Comparison of ENCODE assay signal across 8 cellular contexts in the genomic region with DNA sequence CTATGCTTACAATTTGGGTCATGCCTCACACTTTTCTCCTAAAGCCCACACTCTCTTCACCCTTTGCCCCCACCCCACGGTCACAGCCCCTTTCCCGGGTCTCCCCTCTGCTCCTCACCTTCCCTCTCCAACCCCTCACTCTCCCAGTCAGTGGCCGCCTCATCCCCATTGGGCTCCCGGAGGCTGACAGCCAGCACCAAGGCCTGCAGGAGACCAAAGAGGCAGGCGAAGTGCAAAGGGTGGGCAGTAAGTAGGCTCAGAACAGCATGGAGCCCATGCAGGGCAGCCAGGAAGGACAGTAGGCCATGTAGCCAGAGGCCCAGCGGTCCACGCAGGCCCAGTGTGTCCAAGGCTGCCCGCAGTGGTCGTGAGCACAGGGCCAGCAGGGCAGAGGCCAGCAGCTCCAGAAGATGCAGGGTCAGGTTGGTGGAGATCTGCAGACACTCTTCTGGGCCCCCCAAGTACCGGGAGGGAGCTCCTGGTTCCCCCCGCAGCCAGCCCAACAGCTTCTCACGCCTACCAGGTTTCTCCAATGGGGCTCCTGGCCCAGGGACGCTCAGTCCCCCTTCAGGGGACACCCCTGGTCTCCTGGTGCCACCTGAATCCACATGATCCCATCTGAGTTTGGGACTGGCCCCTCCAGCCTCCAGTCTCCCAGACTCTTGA. TPM values are rescaled to one million over a fixed set of nuclear protein-coding genes. Genes with fewer than 3 reads are reported as not detected.
DNase-seq lines count a peak whose midpoint lies in the region; ATAC-seq and TF ChIP-seq lines count a peak whose summit lies in the region.

No MANE protein-coding gene starts in this region.

- H3K27me3 ChIP-seq in SJSA1 (replicated peaks) (no peaks in the 10 kb centered on the region), fibroblast of lung (ENCODE audit: control insufficient read depth, insufficient read depth, low read length) (no peaks in the 10 kb centered on the region), rectal smooth muscle tissue (ENCODE audit: control insufficient read depth, insufficient read depth, low read length) (no peaks in the 10 kb centered on the region)

- peak overlapping the region; percentile 100 for H3K4me2 ChIP-seq in fibroblast of lung (ENCODE audit: extremely low read depth, insufficient read depth, low read length)

- H3K9ac ChIP-seq in fibroblast of lung (ENCODE audit: insufficient read depth, low read length) (peak overlapping the region; percentile 24), rectal smooth muscle tissue (ENCODE audit: low read length) (no peak overlapping the region)

- peaks cover 36% of the 10 kb centered on the region for H3K36me3 ChIP-seq in SJSA1
- H3K36me3 ChIP-seq in fibroblast of lung (ENCODE audit: control insufficient read depth, insufficient read depth, low read length) = peaks cover 5% of the 10 kb centered on the region
- peaks cover 8% of the 10 kb centered on the region for H3K36me3 ChIP-seq in rectal smooth muscle tissue (ENCODE audit: control insufficient read depth, insufficient read depth, low read length)

- no peak for TF ChIP-seq CTCF in fibroblast of lung (conservative IDR thresholded peaks at IDR 0.05 in 1 of 2, IDR thresholded peaks at IDR 0.05 in 1 of 2; ENCODE audit: low read depth in 1 of 2, low read length in 2 of 2)

- H3K79me2 ChIP-seq in fibroblast of lung (ENCODE audit: control insufficient read depth, insufficient read depth, low read length) = peaks cover 43% of the 10 kb centered on the region

- H3K27ac ChIP-seq in SJSA1 (no peak overlapping the region), fibroblast of lung (ENCODE audit: insufficient read depth, low read length) (no peak overlapping the region), rectal smooth muscle tissue (ENCODE audit: low read depth, low read length) (peak overlapping the region; percentile 89)

- no peak overlapping the region for H2AFZ ChIP-seq in fibroblast of lung (ENCODE audit: low read length)

- H3K9me3 ChIP-seq in SJSA1 (replicated peaks) (no peaks in the 10 kb centered on the region), fibroblast of lung (ENCODE audit: control insufficient read depth, insufficient read depth, low read depth, low read length) (no peaks in the 10 kb centered on the region)

- DNase-seq in SJSA1 (ENCODE audit: low read depth in 1 of 2, low spot score in 2 of 2) (no peak), fibroblast of lung (ENCODE audit: low read depth in 2 of 2) (no peak), pons (ENCODE audit: low spot score) (no peak)
- no peak for DNase-seq in activated CD8-positive, alpha-beta memory T cell treated with anti-CD3 and anti-CD28 coated beads, Interleukin-2, amount 50 U/mL, for 4 hours

- H3K4me1 ChIP-seq in SJSA1 (replicated peaks) (peaks cover 28% of the 10 kb centered on the region), fibroblast of lung (ENCODE audit: control insufficient read depth, extremely low read depth, insufficient read depth, low read length) (peaks cover 22% of the 10 kb centered on the region), rectal smooth muscle tissue (ENCODE audit: control insufficient read depth, insufficient read depth, low read length) (peaks cover 25% of the 10 kb centered on the region)

- ATAC-seq in HG02678 (IDR thresholded peaks at IDR 0.05; ENCODE audit: unreplicated experiment) = no peak
- ATAC-seq in esophagus mucosa = no peak

- no peaks in the 10 kb centered on the region for H4K20me1 ChIP-seq in fibroblast of lung (ENCODE audit: control insufficient read depth, extremely low read depth, insufficient read depth, low read length)

- H3K4me3 ChIP-seq in GM08714 (ENCODE audit: low read length) (peak overlapping the region; percentile 76; the same call in 1 of the 2 replicates), SJSA1 (peak overlapping the region; percentile 56), fibroblast of lung (replicated peaks in 1 of 4; ENCODE audit: control extremely low read depth in 1 of 4, insufficient read depth in 1 of 4, low read depth in 3 of 4, low read length in 4 of 4) (peak overlapping the region; percentile 90 to 99 (median 96)), rectal smooth muscle tissue (ENCODE audit: low read length) (peak overlapping the region; percentile 95)

RNA-seq across cellular contexts. Expression of a gene that starts 1.5 kb away (rescaled TPM):
- total RNA-seq in SJSA1 (2014; rRNA removed; shearing (Covaris generic)) = 21.1 and 23.7 TPM in 2 replicates
- total RNA-seq in fibroblast of lung (20.6 and 26.2 TPM in 2 replicates), esophagus mucosa (18.1 TPM)
- polyA plus RNA-seq in fibroblast of lung = 6.6 and 7.9 TPM in 2 replicates
- 12.4 and 14.4 TPM in 2 replicates for polyA plus RNA-seq in fibroblast of lung (2012)
- 9.5 and 10.7 TPM in 2 replicates for polyA minus RNA-seq in fibroblast of lung (ENCODE audit: low replicate concordance)

RNA-seq across cellular contexts. Expression of a gene that starts 3.4 kb away (rescaled TPM):
- 0.75 and 1.1 TPM in 2 replicates for total RNA-seq in SJSA1 (2014; rRNA removed; shearing (Covaris generic))
- total RNA-seq in fibroblast of lung (0.99 and 1.0 TPM in 2 replicates), esophagus mucosa (1.6 TPM)
- 3.9 and 5.4 TPM in 2 replicates for polyA plus RNA-seq in fibroblast of lung
- polyA plus RNA-seq in fibroblast of lung (2012) = 4.5 and 4.8 TPM in 2 replicates
- 0.96 and 1.6 TPM in 2 replicates for polyA minus RNA-seq in fibroblast of lung (ENCODE audit: low replicate concordance)

RNA-seq across cellular contexts. Expression of a gene that starts 5.7 kb away (rescaled TPM):
- total RNA-seq in SJSA1 (2014; rRNA removed; shearing (Covaris generic)) = 8.0 and 13.5 TPM in 2 replicates
- total RNA-seq in fibroblast of lung (15.0 and 17.2 TPM in 2 replicates), esophagus mucosa (8.2 TPM)
- polyA plus RNA-seq in fibroblast of lung = 12.7 and 13.1 TPM in 2 replicates
- 12.1 and 14.8 TPM in 2 replicates for polyA plus RNA-seq in fibroblast of lung (2012)
- polyA minus RNA-seq in fibroblast of lung (ENCODE audit: low replicate concordance) = 2.4 and 2.6 TPM in 2 replicates

RNA-seq across cellular contexts. Expression of a gene that starts 6.7 kb away (rescaled TPM):
- total RNA-seq in SJSA1 (2014; rRNA removed; shearing (Covaris generic)) = 187 and 208 TPM in 2 replicates
- 90.9 and 124 TPM in 2 replicates for total RNA-seq in fibroblast of lung
- polyA plus RNA-seq in fibroblast of lung = 75.3 and 111 TPM in 2 replicates
- 187 and 229 TPM in 2 replicates for polyA plus RNA-seq in fibroblast of lung (2012)
- 303 and 403 TPM in 2 replicates for polyA minus RNA-seq in fibroblast of lung (ENCODE audit: low replicate concordance)
- 143 TPM for total RNA-seq in esophagus mucosa

RNA-seq across cellular contexts. Expression of a gene that starts 6.8 kb away (rescaled TPM):
- 270 and 293 TPM in 2 replicates for total RNA-seq in SJSA1 (2014; rRNA removed; shearing (Covaris generic))
- total RNA-seq in fibroblast of lung (67.2 and 70.9 TPM in 2 replicates), esophagus mucosa (108 TPM)
- 84.9 and 124 TPM in 2 replicates for polyA plus RNA-seq in fibroblast of lung
- polyA plus RNA-seq in fibroblast of lung (2012) = 256 and 335 TPM in 2 replicates
- polyA minus RNA-seq in fibroblast of lung (ENCODE audit: low replicate concordance) = 331 and 449 TPM in 2 replicates
